7 cellular contexts compared by ENCODE assay signal in genomic region chr4:123286903-123287466, GRCh38.
"Had no signal": no experiment of that assay in that cellular context is flagged by ENCODE, and none has a peak within 500 bp of the region (broad histone marks: within the 10 kb centered on the region; RNA-seq: fewer than 3 reads in every experiment).

No MANE protein-coding gene starts in this region.

- H3K27ac ChIP-seq: GM23248 had no signal

- ATAC-seq: K562 had no signal

- DNase-seq: GM23248, GOT3, H7, HCEC 1CT, IMR-90, KG1 had no signal

- H3K4me3 ChIP-seq: GM23248, K562 had no signal
